23 cellular contexts compared by ENCODE assay signal in the genomic region with DNA sequence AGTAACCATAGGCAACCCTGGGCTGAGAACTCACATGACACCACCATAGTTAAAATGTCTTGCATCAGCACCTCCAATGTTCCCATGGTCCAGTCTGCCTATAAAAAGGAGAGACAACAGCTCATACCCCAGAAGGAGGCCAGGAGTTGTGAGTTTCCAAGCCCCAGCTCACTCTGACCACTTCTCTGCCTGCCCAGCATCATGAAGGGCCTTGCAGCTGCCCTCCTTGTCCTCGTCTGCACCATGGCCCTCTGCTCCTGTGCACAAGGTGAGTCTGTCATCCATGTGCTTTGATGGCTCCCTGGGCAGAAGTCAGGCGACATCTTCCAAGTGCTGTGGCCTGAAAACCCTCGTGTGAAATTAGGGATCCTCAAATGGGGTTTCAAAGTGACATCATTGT. TPM values are rescaled to one million over a fixed set of nuclear protein-coding genes. Genes with fewer than 3 reads are reported as not detected.
"Had no signal": no experiment of that assay in that cellular context is flagged by ENCODE, and none has a peak within 500 bp of the region (broad histone marks: within the 10 kb centered on the region; RNA-seq: fewer than 3 reads in every experiment).

CCL18 (plus strand) TSS at position 131 of the 400 bp plus-strand sequence; CDS start at position 202, 71 bp downstream.

- H3K9me3 Mint-ChIP-seq: activated B cell treated with CpG ODN at 0.5 μM for 24 hours; activated naive CD4-positive, alpha-beta T cell treated with anti-CD3 and anti-CD28 coated beads for 36 hours; activated naive CD8-positive, alpha-beta T cell treated with anti-CD3 and anti-CD28 coated beads, Interleukin-2, amount 50 U/mL, for 24 hours; activated T-cell treated with anti-CD3 and anti-CD28 coated beads, Interleukin-2, amount 50 U/mL, for 24 hours; neural crest cell; T-helper 1 cell treated with Interleukin-12 subunit alpha and Interleukin-12 subunit beta and Interleukin-4 antibody, amounts not matched to agents 30 μg/mL and 1 μg/mL, for 36 hours had no signal

- H3K4me1 Mint-ChIP-seq: activated CD4-positive, alpha-beta T cell treated with anti-CD3 and anti-CD28 coated beads for 36 hours; neural crest cell had no signal

- H3K4me3 Mint-ChIP-seq: activated B cell treated with CpG ODN at 0.5 μM for 24 hours; activated CD4-positive, alpha-beta T cell treated with anti-CD3 and anti-CD28 coated beads for 36 hours; activated naive CD4-positive, alpha-beta T cell treated with anti-CD3 and anti-CD28 coated beads for 36 hours; activated naive CD8-positive, alpha-beta T cell treated with anti-CD3 and anti-CD28 coated beads, Interleukin-2, amount 50 U/mL, for 24 hours; activated T-cell treated with anti-CD3 and anti-CD28 coated beads, Interleukin-2, amount 50 U/mL, for 24 hours; neural crest cell; T-helper 1 cell treated with Interleukin-12 subunit alpha and Interleukin-12 subunit beta and Interleukin-4 antibody, amounts not matched to agents 30 μg/mL and 1 μg/mL, for 36 hours had no signal

- DNase-seq: activated B cell treated with CpG ODN at 0.5 μM for 24 hours; activated CD4-positive, alpha-beta T cell treated with anti-CD3 and anti-CD28 coated beads for 36 hours; activated CD4-positive, alpha-beta T cell treated with anti-CD3 and anti-CD28 coated beads, Interleukin-2, amount 50 U/mL, for 4 hours; activated CD8-positive, alpha-beta memory T cell treated with anti-CD3 and anti-CD28 coated beads for 24 hours; activated CD8-positive, alpha-beta memory T cell treated with anti-CD3 and anti-CD28 coated beads, Interleukin-2, amount 50 U/mL, for 4 hours; activated naive CD4-positive, alpha-beta T cell treated with anti-CD3 and anti-CD28 coated beads for 36 hours; activated naive CD8-positive, alpha-beta T cell treated with anti-CD3 and anti-CD28 coated beads, Interleukin-2, amount 50 U/mL, for 24 hours; activated T-cell treated with anti-CD3 and anti-CD28 coated beads, Interleukin-2, amount 50 U/mL, for 24 hours; effector CD4-positive, alpha-beta T cell; erythroblast; kidney glomerular epithelial cell; left ventricle myocardium superior; mesenchymal stem cell; mucosa of descending colon; stimulated activated CD4-positive, alpha-beta T cell treated with anti-CD3 and anti-CD28 coated beads, Interleukin-4, amount 100 ng/mL, for 1 hour; stimulated activated naive CD8-positive, alpha-beta T cell treated with anti-CD3 and anti-CD28 coated beads, Interleukin-15, Interleukin-2, amounts not matched to agents 100 U/mL and 50 U/mL, for 24 hours; T1000; thyroid gland had no signal

- H3K27me3 ChIP-seq: hepatocyte, thyroid gland had no signal

- H3K9me3 ChIP-seq: mucosa of descending colon, thyroid gland had no signal

- H3K27ac ChIP-seq: hepatocyte, thyroid gland had no signal

- H3K36me3 ChIP-seq: thyroid gland had no signal

- H3K4me3 ChIP-seq: hepatocyte, mucosa of descending colon, thyroid gland had no signal

- H3K27ac Mint-ChIP-seq: activated B cell treated with CpG ODN at 0.5 μM for 24 hours; activated CD4-positive, alpha-beta T cell treated with anti-CD3 and anti-CD28 coated beads for 36 hours; activated naive CD4-positive, alpha-beta T cell treated with anti-CD3 and anti-CD28 coated beads for 36 hours; activated naive CD8-positive, alpha-beta T cell treated with anti-CD3 and anti-CD28 coated beads, Interleukin-2, amount 50 U/mL, for 24 hours; activated T-cell treated with anti-CD3 and anti-CD28 coated beads, Interleukin-2, amount 50 U/mL, for 24 hours; T-helper 1 cell treated with Interleukin-12 subunit alpha and Interleukin-12 subunit beta and Interleukin-4 antibody, amounts not matched to agents 30 μg/mL and 1 μg/mL, for 36 hours had no signal

- ATAC-seq: activated CD4-positive, alpha-beta T cell treated with anti-CD3 and anti-CD28 coated beads for 36 hours; activated naive CD8-positive, alpha-beta T cell treated with anti-CD3 and anti-CD28 coated beads, Interleukin-2, amount 50 U/mL, for 24 hours; left ventricle myocardium superior; mucosa of descending colon; stimulated activated naive CD8-positive, alpha-beta T cell treated with anti-CD3 and anti-CD28 coated beads, Interleukin-15, Interleukin-2, amounts not matched to agents 100 U/mL and 50 U/mL, for 24 hours had no signal

- H3K4me1 ChIP-seq: thyroid gland had no signal

RNA-seq across cellular contexts. Expression of gene CCL18, which starts in this region (rescaled TPM):
- total RNA-seq: activated B cell treated with CpG ODN at 0.5 μM for 24 hours; activated CD4-positive, alpha-beta T cell treated with anti-CD3 and anti-CD28 coated beads for 36 hours; activated naive CD4-positive, alpha-beta T cell treated with anti-CD3 and anti-CD28 coated beads for 36 hours; cerebellum; neural crest cell; renal cortical epithelial cell had no signal
